In the genomic region with DNA sequence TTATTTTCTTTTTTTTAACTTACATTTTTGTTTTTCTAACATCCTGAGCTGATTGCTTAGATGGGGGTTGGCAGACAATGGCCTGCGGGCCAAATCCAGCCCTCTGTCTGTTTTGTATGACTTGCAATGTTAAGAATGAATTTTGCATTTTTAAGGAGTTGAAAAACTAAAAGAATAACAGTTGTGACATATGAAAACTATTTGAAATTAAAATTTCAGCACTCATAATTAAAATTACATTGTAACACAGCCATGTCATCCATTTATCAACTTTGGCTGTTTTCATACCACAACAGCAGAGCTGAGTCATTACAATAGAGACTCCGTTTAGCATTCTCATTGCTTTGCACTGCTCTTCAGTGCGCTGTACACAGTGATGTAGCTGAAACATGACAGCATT, we compare ENCODE assay signal across 27 cellular contexts.
DNase-seq lines count a peak whose midpoint lies in the region; TF ChIP-seq lines count a peak whose summit lies in the region.
"Had no signal": no experiment of that assay in that cellular context is flagged by ENCODE, and none has a peak within 500 bp of the region (broad histone marks: within the 10 kb centered on the region; RNA-seq: fewer than 3 reads in every experiment).

No MANE protein-coding gene starts in this region.

- CTCF ChIA-PET in activated CD4-positive, alpha-beta T cell treated with anti-CD3 and anti-CD28 coated beads, Interleukin-2, amount 10 ng/mL, durations not matched to agents 7 days and 5 days (lab: Charles Lee) = no interaction called here

- no peak overlapping the region for H2AK5ac ChIP-seq in trophoblast cell (ENCODE audit: low read length)

- H4K91ac ChIP-seq in trophoblast cell (ENCODE audit: low read depth, low read length) = no peak overlapping the region

- TF ChIP-seq CTCF in hepatocyte (IDR thresholded peaks at IDR 0.05; ENCODE audit: poor library complexity) = no peak

- no peaks in the 10 kb centered on the region for H3K9me2 ChIP-seq in hepatocyte (replicated peaks; ENCODE audit: insufficient read depth)

- H2BK120ac ChIP-seq in trophoblast cell (ENCODE audit: insufficient read depth, low read length, poor library complexity) = no peak overlapping the region

- POLR2A ChIA-PET in activated CD4-positive, alpha-beta T cell treated with anti-CD3 and anti-CD28 coated beads, Interleukin-2, amount 10 ng/mL, durations not matched to agents 7 days and 5 days (lab: Charles Lee) = no interaction called here

- H3K4me3 ChIP-seq in trophoblast cell (ENCODE audit: low read depth, low read length) = no peak overlapping the region
- H3K4me3 ChIP-seq in hepatocyte = no peak overlapping the region
- H3K4me3 ChIP-seq: pancreas, suprapubic skin, upper lobe of right lung had no signal

- no peak overlapping the region for H3K14ac ChIP-seq in trophoblast cell (ENCODE audit: low read length)

- H3K4me3 Mint-ChIP-seq in activated CD4-positive, alpha-beta T cell treated with anti-CD3 and anti-CD28 coated beads, Interleukin-2, amount 10 ng/mL, durations not matched to agents 7 days and 5 days = no peak overlapping the region
- H3K4me3 Mint-ChIP-seq: activated CD4-positive, alpha-beta T cell treated with anti-CD3 and anti-CD28 coated beads, Interleukin-2, amount 10 ng/mL, durations not matched to agents 24 days and 14 days; CD4-positive, CD25-positive, alpha-beta regulatory T cell had no signal

- no peak overlapping the region for H2BK12ac ChIP-seq in trophoblast cell (ENCODE audit: low read length)

- no peak overlapping the region for H3K18ac ChIP-seq in trophoblast cell (ENCODE audit: low read length)

- H3K36me3 Mint-ChIP-seq in activated CD4-positive, alpha-beta T cell treated with anti-CD3 and anti-CD28 coated beads, Interleukin-2, amount 10 ng/mL, durations not matched to agents 7 days and 5 days (ENCODE audit: low read depth) = no peaks in the 10 kb centered on the region
- H3K36me3 Mint-ChIP-seq: activated naive CD4-positive, alpha-beta T cell treated with anti-CD3 and anti-CD28 coated beads, Interleukin-2, amount 50 U/mL, for 72 hours; CD4-positive, CD25-positive, alpha-beta regulatory T cell had no signal

- no peaks in the 10 kb centered on the region for H4K20me1 ChIP-seq in hepatocyte (ENCODE audit: insufficient read depth, poor library complexity, severe bottlenecking)

- no peaks in the 10 kb centered on the region for H3K27me3 Mint-ChIP-seq in activated CD4-positive, alpha-beta T cell treated with anti-CD3 and anti-CD28 coated beads, Interleukin-2, amount 10 ng/mL, durations not matched to agents 7 days and 5 days
- H3K27me3 Mint-ChIP-seq: activated CD4-positive, alpha-beta T cell treated with anti-CD3 and anti-CD28 coated beads, Interleukin-2, amount 10 ng/mL, durations not matched to agents 24 days and 14 days; CD4-positive, CD25-positive, alpha-beta regulatory T cell had no signal

- H3K36me3 ChIP-seq in trophoblast cell (ENCODE audit: control insufficient read depth in 1 of 2, insufficient read depth in 2 of 2, low read length in 2 of 2) = no peaks in the 10 kb centered on the region
- no peaks in the 10 kb centered on the region for H3K36me3 ChIP-seq in hepatocyte (replicated peaks; ENCODE audit: insufficient read depth, low read depth)
- H3K36me3 ChIP-seq: pancreas, suprapubic skin, upper lobe of right lung had no signal

- H3K9ac ChIP-seq in trophoblast cell (ENCODE audit: low read length) = no peak overlapping the region

- no peaks in the 10 kb centered on the region for H3K79me1 ChIP-seq in trophoblast cell (ENCODE audit: low read length)

- H3K79me2 ChIP-seq in trophoblast cell (ENCODE audit: control insufficient read depth, insufficient read depth, low read length, poor library complexity) (no peaks in the 10 kb centered on the region), hepatocyte (no peaks in the 10 kb centered on the region)

- H3K4me2 ChIP-seq in trophoblast cell (ENCODE audit: low read length) = no peak overlapping the region
- no peak overlapping the region for H3K4me2 ChIP-seq in hepatocyte

- no peak overlapping the region for H4K12ac ChIP-seq in trophoblast cell (ENCODE audit: low read depth, low read length)

- no peak overlapping the region for H2AFZ ChIP-seq in trophoblast cell (ENCODE audit: insufficient read depth, low read length, poor library complexity)
- no peak overlapping the region for H2AFZ ChIP-seq in hepatocyte

- no peaks in the 10 kb centered on the region for H3K27me3 ChIP-seq in trophoblast cell (ENCODE audit: insufficient read depth, low read length)
- H3K27me3 ChIP-seq in hepatocyte = no peaks in the 10 kb centered on the region
- H3K27me3 ChIP-seq: pancreas, suprapubic skin, upper lobe of right lung had no signal

- WGBS in trophoblast cell (ENCODE audit: extremely low coverage, insufficient coverage, insufficient read length) = no CpG with 5 or more reads among the region's 3 CpGs
- 86% methylated on average over 3 of the region's 3 CpGs for WGBS in hepatocyte (ENCODE audit: low lambda C conversion rate, missing lambda C conversion rate)

- H3K4me1 Mint-ChIP-seq in activated CD4-positive, alpha-beta T cell treated with anti-CD3 and anti-CD28 coated beads, Interleukin-2, amount 10 ng/mL, durations not matched to agents 7 days and 5 days = no peaks in the 10 kb centered on the region
- H3K4me1 Mint-ChIP-seq: activated CD4-positive, alpha-beta T cell treated with anti-CD3 and anti-CD28 coated beads, Interleukin-2, amount 10 ng/mL, durations not matched to agents 24 days and 14 days; CD4-positive, CD25-positive, alpha-beta regulatory T cell had no signal

- H3K27ac ChIP-seq in trophoblast cell (ENCODE audit: low read depth, low read length) = no peak overlapping the region
- H3K27ac ChIP-seq in hepatocyte = no peak overlapping the region
- H3K27ac ChIP-seq: pancreas, suprapubic skin, upper lobe of right lung had no signal

- H3K9me3 Mint-ChIP-seq in activated CD4-positive, alpha-beta T cell treated with anti-CD3 and anti-CD28 coated beads, Interleukin-2, amount 10 ng/mL, durations not matched to agents 7 days and 5 days = no peaks in the 10 kb centered on the region
- H3K9me3 Mint-ChIP-seq: activated CD4-positive, alpha-beta T cell treated with anti-CD3 and anti-CD28 coated beads, Interleukin-2, amount 10 ng/mL, durations not matched to agents 24 days and 14 days; activated naive CD4-positive, alpha-beta T cell treated with anti-CD3 and anti-CD28 coated beads, Interleukin-2, amount 50 U/mL, for 72 hours had no signal

- H4K8ac ChIP-seq in trophoblast cell (ENCODE audit: low read depth, low read length) = no peak overlapping the region

- no peak overlapping the region for H3K23ac ChIP-seq in trophoblast cell (ENCODE audit: low read length)

- no peak overlapping the region for H3K27ac Mint-ChIP-seq in activated CD4-positive, alpha-beta T cell treated with anti-CD3 and anti-CD28 coated beads, Interleukin-2, amount 10 ng/mL, durations not matched to agents 7 days and 5 days
- H3K27ac Mint-ChIP-seq: activated CD4-positive, alpha-beta T cell treated with anti-CD3 and anti-CD28 coated beads, Interleukin-2, amount 10 ng/mL, durations not matched to agents 24 days and 14 days; activated naive CD4-positive, alpha-beta T cell treated with anti-CD3 and anti-CD28 coated beads, Interleukin-2, amount 50 U/mL, for 72 hours; CD4-positive, CD25-positive, alpha-beta regulatory T cell had no signal

- H3K4me1 ChIP-seq in trophoblast cell (ENCODE audit: control insufficient read depth in 1 of 2, insufficient read depth in 2 of 2, low read length in 2 of 2) = no peaks in the 10 kb centered on the region
- no peaks in the 10 kb centered on the region for H3K4me1 ChIP-seq in hepatocyte (ENCODE audit: insufficient read depth)
- H3K4me1 ChIP-seq: pancreas, suprapubic skin, upper lobe of right lung had no signal

- DNase-seq in EH (ENCODE audit: low read depth) (peak; percentile 81), OCI-M1 (lab: John Stamatoyannopoulos, UW) (peak; percentile 47), dedifferentiated amniotic fluid mesenchymal stem cell (ENCODE audit: extremely low spot score) (peak; percentile 85), trophoblast cell (peak; percentile 60 to 64), hepatocyte (ENCODE audit: low spot score) (no peak), NCI-H526 (lab: John Stamatoyannopoulos, UW) (no peak)
- DNase-seq in activated CD4-positive, alpha-beta T cell treated with anti-CD3 and anti-CD28 coated beads for 1 hour = no peak
- DNase-seq in activated CD4-positive, alpha-beta T cell treated with anti-CD3 and anti-CD28 coated beads, Interleukin-2, amount 10 ng/mL, durations not matched to agents 7 days and 5 days = no peak
- DNase-seq: activated CD4-positive, alpha-beta T cell treated with anti-CD3 and anti-CD28 coated beads, Interleukin-2, amount 10 ng/mL, durations not matched to agents 24 days and 14 days; activated effector memory CD4-positive, alpha-beta T cell treated with Interleukin-2 at 50 U/mL for 16 hours; aorta; Calu3; CD4-positive, CD25-positive, alpha-beta regulatory T cell; central memory CD4-positive, alpha-beta T cell; dermis blood vessel endothelial cell; DND-41; Karpas-422; NCI-H1436 treated with DMSO at 0.1 percent for 48 hours; NCI-H446; pancreas; SIG-M5; stimulated activated naive CD4-positive, alpha-beta T cell; SW 1271; T1000; upper lobe of right lung had no signal

- no peak overlapping the region for H2BK5ac ChIP-seq in trophoblast cell (ENCODE audit: low read depth, low read length, poor library complexity)

- no peaks in the 10 kb centered on the region for H3K9me3 ChIP-seq in trophoblast cell (ENCODE audit: insufficient read depth, low read depth, low read length)
- no peaks in the 10 kb centered on the region for H3K9me3 ChIP-seq in hepatocyte (ENCODE audit: low read depth)
- H3K9me3 ChIP-seq: pancreas, suprapubic skin, upper lobe of right lung had no signal

- H3K4ac ChIP-seq in trophoblast cell (ENCODE audit: low read depth, low read length) = no peak overlapping the region

Comparison
In these comparisons a context has a peak if more than half of its experiments do, and no peak if none do; other contexts are left out.
1. DNase-seq: peak in EH (single experiment), OCI-M1 (single experiment), dedifferentiated amniotic fluid mesenchymal stem cell (single experiment) and trophoblast cell (2 of 2); none in activated CD4-positive, alpha-beta T cell treated with anti-CD3 and anti-CD28 coated beads for 1 hour (single experiment), hepatocyte (single experiment), NCI-H526 (0 of 2) and activated CD4-positive, alpha-beta T cell treated with anti-CD3 and anti-CD28 coated beads, Interleukin-2, amount 10 ng/mL, durations not matched to agents 7 days and 5 days (single experiment).